9 cellular contexts compared by ENCODE assay signal in genomic region chr1:32998009-32998555, GRCh38. TPM values are rescaled to one million over a fixed set of nuclear protein-coding genes. Genes with fewer than 3 reads are reported as not detected.
DNase-seq lines count a peak whose midpoint lies in the region; ATAC-seq and TF ChIP-seq lines count a peak whose summit lies in the region.
"Had no signal": no experiment of that assay in that cellular context is flagged by ENCODE, and none has a peak within 500 bp of the region (broad histone marks: within the 10 kb centered on the region; RNA-seq: fewer than 3 reads in every experiment).

No MANE protein-coding gene starts in this region.

- peaks cover 31% of the 10 kb centered on the region for H3K4me1 Mint-ChIP-seq in activated CD8-positive, alpha-beta memory T cell treated with anti-CD3 and anti-CD28 coated beads, Interleukin-2, amount 10 ng/mL, durations not matched to agents 7 days and 5 days

- TF ChIP-seq CTCF in right atrium auricular region (IDR thresholded peaks at IDR 0.05) (no peak), stomach (IDR thresholded peaks at IDR 0.05) (no peak)

- H3K27me3 ChIP-seq in right atrium auricular region: no peaks in the 10 kb centered on the region
- no peaks in the 10 kb centered on the region for H3K27me3 ChIP-seq in stomach

- H3K4me1 ChIP-seq in right atrium auricular region (peaks cover 0 to 43% of the 10 kb centered on the region in 2 donors), stomach (peaks cover 8 to 38% (median 14%) of the 10 kb centered on the region in 4 donors)

- peaks cover 4% of the 10 kb centered on the region for H3K36me3 Mint-ChIP-seq in activated CD8-positive, alpha-beta memory T cell treated with anti-CD3 and anti-CD28 coated beads, Interleukin-2, amount 10 ng/mL, durations not matched to agents 7 days and 5 days

- H3K36me3 ChIP-seq in right atrium auricular region: no peaks in the 10 kb centered on the region
- no peaks in the 10 kb centered on the region for H3K36me3 ChIP-seq in stomach

- H3K9me3 Mint-ChIP-seq in activated CD8-positive, alpha-beta memory T cell treated with anti-CD3 and anti-CD28 coated beads, Interleukin-2, amount 10 ng/mL, durations not matched to agents 7 days and 5 days (ENCODE audit: low read depth): no peaks in the 10 kb centered on the region

- no peak for DNase-seq in activated CD8-positive, alpha-beta memory T cell treated with anti-CD3 and anti-CD28 coated beads, Interleukin-2, amount 10 ng/mL, durations not matched to agents 7 days and 5 days
- DNase-seq in activated CD8-positive, alpha-beta memory T cell treated with anti-CD3 and anti-CD28 coated beads, Interleukin-2, amount 50 U/mL, for 4 hours: no peak
- peak; percentile 67 for DNase-seq in UCSD-AML1 (lab: John Stamatoyannopoulos, UW; ENCODE audit: unreplicated experiment)
- DNase-seq in right atrium auricular region (ENCODE audit: low spot score): no peak
- DNase-seq in stomach: no peak
- DNase-seq in DMS153 treated with DMSO at 0.1 percent for 48 hours (lab: John Stamatoyannopoulos, UW; ENCODE audit: unreplicated experiment): no peak
- DNase-seq in NCI-H1694 (lab: John Stamatoyannopoulos, UW): no peak
- no peak for DNase-seq in activated gamma-delta T cell (lab: John Stamatoyannopoulos, UW)
- DNase-seq: NCI-H1105 treated with DMSO at 0.1 percent for 48 hours had no signal

- H3K27ac ChIP-seq in right atrium auricular region (peak overlapping the region; percentile 35 to 46), stomach (peak overlapping the region in 3 of 5 donors; percentile 32 to 67 (median 62))

- H3K4me3 ChIP-seq in right atrium auricular region (no peak overlapping the region), stomach (no peak overlapping the region)

- no peak for TF ChIP-seq EP300 in stomach (IDR thresholded peaks at IDR 0.05)

- no peaks in the 10 kb centered on the region for H3K27me3 Mint-ChIP-seq in activated CD8-positive, alpha-beta memory T cell treated with anti-CD3 and anti-CD28 coated beads, Interleukin-2, amount 10 ng/mL, durations not matched to agents 7 days and 5 days

- CTCF ChIA-PET in activated CD8-positive, alpha-beta memory T cell treated with anti-CD3 and anti-CD28 coated beads, Interleukin-2, amount 10 ng/mL, durations not matched to agents 7 days and 5 days (lab: Charles Lee): interaction anchor here (1.2 to 1.5 kb wide), 2 partner anchors 12 to 37 kb away, joined by 3 to 5 read pairs; no protein-coding TSS in a partner anchor

- no peak for TF ChIP-seq POLR2A in stomach (IDR thresholded peaks at IDR 0.05)

- WGBS in stomach, 5 donors: 72 to 82% (median 77%) methylated on average over 6 to 7 of the region's 7 CpGs

- peak overlapping the region; percentile 2 for H3K27ac Mint-ChIP-seq in activated CD8-positive, alpha-beta memory T cell treated with anti-CD3 and anti-CD28 coated beads, Interleukin-2, amount 10 ng/mL, durations not matched to agents 7 days and 5 days

- intact Hi-C loops in stomach (cut with DNase I; ENCODE audit: low total_unique reads): no loop called here

- no peaks in the 10 kb centered on the region for H3K9me3 ChIP-seq in right atrium auricular region
- no peaks in the 10 kb centered on the region for H3K9me3 ChIP-seq in stomach

- H3K4me3 Mint-ChIP-seq in activated CD8-positive, alpha-beta memory T cell treated with anti-CD3 and anti-CD28 coated beads, Interleukin-2, amount 10 ng/mL, durations not matched to agents 7 days and 5 days: no peak overlapping the region

- ATAC-seq in activated CD8-positive, alpha-beta memory T cell treated with anti-CD3 and anti-CD28 coated beads, Interleukin-2, amount 10 ng/mL, durations not matched to agents 7 days and 5 days: no peak

RNA-seq across cellular contexts. Expression of gene RNF19B, which starts 33.5 kb away (rescaled TPM):
- total RNA-seq in activated CD8-positive, alpha-beta memory T cell treated with anti-CD3 and anti-CD28 coated beads, Interleukin-2, amount 10 ng/mL, durations not matched to agents 7 days and 5 days: 10 to 100 TPM; 31.6 to 47.4 TPM
- total RNA-seq in right atrium auricular region (10 to 100 TPM; 10.2 to 10.3 TPM), stomach (10 to 100 TPM in 3 of 5 donors, 1 to 10 TPM in 1, under 1 TPM in 1; 0.58 to 29.5 (median 10.3) TPM)
- 10 to 100 TPM in 1 of 3 donors, 1 to 10 TPM in 2; 9.1 to 10.4 (median 9.1) TPM for polyA plus RNA-seq in stomach

RNA-seq across cellular contexts. Expression of gene AK2, which starts 38.6 kb away (rescaled TPM):
- total RNA-seq in activated CD8-positive, alpha-beta memory T cell treated with anti-CD3 and anti-CD28 coated beads, Interleukin-2, amount 10 ng/mL, durations not matched to agents 7 days and 5 days: 100 to 1,000 TPM; 218 to 279 TPM
- 100 to 1,000 TPM; 120 to 162 TPM for total RNA-seq in right atrium auricular region
- 100 to 1,000 TPM in 4 of 5 donors, 10 to 100 TPM in 1; 71.0 to 263 (median 124) TPM for total RNA-seq in stomach
- 100 to 1,000 TPM in 2 of 3 donors, 10 to 100 TPM in 1; 98.8 to 129 (median 107) TPM for polyA plus RNA-seq in stomach
